ENCODE assay signal across 31 cellular contexts in genomic region chr4:164508126-164508525, GRCh38.
"Had no signal": no experiment of that assay in that cellular context is flagged by ENCODE, and none has a peak within 500 bp of the region (broad histone marks: within the 10 kb centered on the region; RNA-seq: fewer than 3 reads in every experiment).

No MANE protein-coding gene starts in this region.

- H3K4me2 ChIP-seq: hepatocyte had no signal

- H3K4me3 Mint-ChIP-seq: dendritic cell treated with granulocyte-macrophage colony-stimulating factor and Interleukin-4, amounts not matched to agents 40 ng/mL and 50 ng/mL, for 4 days; endodermal cell; mesothelial cell of epicardium; naive B cell; natural killer cell treated with Interleukin-12 subunit alpha and Interleukin-12 subunit beta and Interleukin-15 and Interleukin-18, amount 100 ng/mL, for 72 hours; neural crest cell; stimulated activated effector memory CD8-positive, alpha-beta T cell treated with anti-CD3 and anti-CD28 coated beads, Interleukin-12 subunit alpha, Interleukin-12 subunit beta, amount 100 ng/mL, for 72 hours had no signal

- H3K9me3 ChIP-seq: colonic mucosa, esophagus muscularis mucosa, gastroesophageal sphincter, heart left ventricle, left lung, mucosa of descending colon, neutrophil, right lobe of liver, stomach, testis, tibial artery, upper lobe of left lung had no signal

- H3K27ac Mint-ChIP-seq: dendritic cell treated with granulocyte-macrophage colony-stimulating factor and Interleukin-4, amounts not matched to agents 40 ng/mL and 50 ng/mL, for 4 days; endodermal cell; mesothelial cell of epicardium; naive B cell; natural killer cell treated with Interleukin-12 subunit alpha and Interleukin-12 subunit beta and Interleukin-15 and Interleukin-18, amount 100 ng/mL, for 72 hours; progenitor cell of endocrine pancreas; stimulated activated effector memory CD8-positive, alpha-beta T cell treated with anti-CD3 and anti-CD28 coated beads, Interleukin-12 subunit alpha, Interleukin-12 subunit beta, amount 100 ng/mL, for 72 hours had no signal

- H3K9me3 Mint-ChIP-seq: dendritic cell treated with granulocyte-macrophage colony-stimulating factor and Interleukin-4, amounts not matched to agents 40 ng/mL and 50 ng/mL, for 4 days; endodermal cell; mesothelial cell of epicardium; neural crest cell had no signal

- H3K9ac ChIP-seq: parathyroid adenoma had no signal

- H3K4me3 ChIP-seq: colonic mucosa, esophagus muscularis mucosa, gastroesophageal sphincter, heart left ventricle, hepatocyte, left lung, mucosa of descending colon, right lobe of liver, stomach, testis, tibial artery, upper lobe of left lung had no signal

- H3K36me3 Mint-ChIP-seq: mesothelial cell of epicardium; naive B cell; natural killer cell treated with Interleukin-12 subunit alpha and Interleukin-12 subunit beta and Interleukin-15 and Interleukin-18, amount 100 ng/mL, for 72 hours; stimulated activated effector memory CD8-positive, alpha-beta T cell treated with anti-CD3 and anti-CD28 coated beads, Interleukin-12 subunit alpha, Interleukin-12 subunit beta, amount 100 ng/mL, for 72 hours had no signal

- H3K27me3 Mint-ChIP-seq: dendritic cell treated with granulocyte-macrophage colony-stimulating factor and Interleukin-4, amounts not matched to agents 40 ng/mL and 50 ng/mL, for 4 days; naive B cell; natural killer cell treated with Interleukin-12 subunit alpha and Interleukin-12 subunit beta and Interleukin-15 and Interleukin-18, amount 100 ng/mL, for 72 hours; progenitor cell of endocrine pancreas had no signal

- H3K27ac ChIP-seq: colonic mucosa, esophagus muscularis mucosa, foreskin keratinocyte, gastroesophageal sphincter, heart left ventricle, hepatocyte, left lung, parathyroid adenoma, right lobe of liver, stomach, testis, tibial artery, upper lobe of left lung had no signal

- H3K36me3 ChIP-seq: colonic mucosa, esophagus muscularis mucosa, gastroesophageal sphincter, heart left ventricle, left lung, neutrophil, right lobe of liver, stomach, tibial artery, upper lobe of left lung had no signal

- H3K79me2 ChIP-seq: hepatocyte, parathyroid adenoma had no signal

- H3K27me3 ChIP-seq: colonic mucosa, foreskin keratinocyte, gastroesophageal sphincter, heart left ventricle, hepatocyte, left lung, neutrophil, right lobe of liver, stomach, testis, tibial artery, upper lobe of left lung had no signal

- FAIRE-seq: islet of Langerhans, urothelium cell line had no signal

- H2AFZ ChIP-seq: hepatocyte, parathyroid adenoma had no signal

- H3K4me1 Mint-ChIP-seq: endodermal cell; naive B cell; stimulated activated effector memory CD8-positive, alpha-beta T cell treated with anti-CD3 and anti-CD28 coated beads, Interleukin-12 subunit alpha, Interleukin-12 subunit beta, amount 100 ng/mL, for 72 hours had no signal

- DNase-seq: colonic mucosa; effector CD8-positive, alpha-beta T cell; endodermal cell; foreskin keratinocyte; heart left ventricle; left cardiac atrium; left lung; mesenchymal stem cell; mucosa of descending colon; naive B cell; right lobe of liver; stimulated activated CD4-positive, alpha-beta T cell treated with anti-CD3 and anti-CD28 coated beads, Interleukin-2, amount 100 ng/mL, for 24 hours; stimulated activated CD4-positive, alpha-beta T cell treated with anti-CD3 and anti-CD28 coated beads, Interleukin-4, amount 100 ng/mL, for 24 hours; stimulated activated naive CD4-positive, alpha-beta T cell treated with Interleukin-2 at 50 U/mL for 16 hours; stomach; testis; tibial artery; upper lobe of left lung had no signal

- H3K4me1 ChIP-seq: colonic mucosa, esophagus muscularis mucosa, gastroesophageal sphincter, heart left ventricle, left lung, parathyroid adenoma, right lobe of liver, stomach, testis, tibial artery, upper lobe of left lung had no signal
